ENCODE assay signal across 19 cellular contexts in the genomic region with DNA sequence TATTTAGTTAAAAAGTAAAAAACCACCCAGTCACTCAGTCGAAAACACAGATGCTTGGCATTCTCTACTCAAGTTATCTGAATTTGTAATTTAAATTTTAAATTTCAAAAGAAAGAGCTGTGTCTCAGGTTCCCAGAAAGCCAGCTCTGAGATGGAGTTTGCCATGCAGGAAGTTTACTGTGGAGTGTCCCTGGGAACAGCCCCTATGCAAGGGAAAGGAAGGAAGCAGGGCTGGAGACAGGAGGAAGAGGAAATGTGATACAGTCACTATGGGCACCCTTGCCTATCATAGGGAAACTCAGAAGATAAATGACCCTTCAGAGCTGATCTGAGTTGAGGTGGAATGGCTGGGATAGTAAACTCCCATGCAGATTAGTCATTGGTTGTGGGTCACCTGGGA.
"Had no signal": no experiment of that assay in that cellular context is flagged by ENCODE, and none has a peak within 500 bp of the region (broad histone marks: within the 10 kb centered on the region; RNA-seq: fewer than 3 reads in every experiment).

No MANE protein-coding gene starts in this region.

- H3K4me1 Mint-ChIP-seq: activated CD4-positive, alpha-beta T cell treated with anti-CD3 and anti-CD28 coated beads, Interleukin-2, amount 10 ng/mL, durations not matched to agents 24 days and 14 days; activated naive CD8-positive, alpha-beta T cell treated with anti-CD3 and anti-CD28 coated beads, Interleukin-2, amount 10 ng/mL, durations not matched to agents 7 days and 5 days; stimulated activated naive B cell treated with anti-CD40 and anti-IgM and Interleukin-4, amounts not matched to agents 10 μg/mL and 1 μg/mL and 100 μg/mL, for 72 hours had no signal

- H3K27me3 ChIP-seq: colonic mucosa, foreskin keratinocyte, left lung, thyroid gland, vagina had no signal

- H3K9me3 ChIP-seq: colonic mucosa, left lung, thyroid gland, vagina had no signal

- H3K27ac Mint-ChIP-seq: activated CD4-positive, alpha-beta T cell treated with anti-CD3 and anti-CD28 coated beads, Interleukin-2, amount 10 ng/mL, durations not matched to agents 24 days and 14 days; activated CD8-positive, alpha-beta T cell treated with anti-CD3 and anti-CD28 coated beads, Interleukin-2, amount 10 ng/mL, durations not matched to agents 7 days and 5 days; activated naive CD8-positive, alpha-beta T cell treated with anti-CD3 and anti-CD28 coated beads, Interleukin-2, amount 10 ng/mL, durations not matched to agents 7 days and 5 days; brain; nephron progenitor cell; stimulated activated naive B cell treated with anti-CD40 and anti-IgM and Interleukin-4, amounts not matched to agents 10 μg/mL and 1 μg/mL and 100 μg/mL, for 72 hours; T-helper 1 cell treated with Interleukin-12 subunit alpha and Interleukin-12 subunit beta and Interleukin-4 antibody, amounts not matched to agents 30 μg/mL and 1 μg/mL, for 36 hours had no signal

- H3K36me3 ChIP-seq: colonic mucosa, left lung, thyroid gland, vagina had no signal

- H3K4me3 Mint-ChIP-seq: activated CD4-positive, alpha-beta T cell treated with anti-CD3 and anti-CD28 coated beads, Interleukin-2, amount 10 ng/mL, durations not matched to agents 24 days and 14 days; activated CD8-positive, alpha-beta T cell treated with anti-CD3 and anti-CD28 coated beads, Interleukin-2, amount 10 ng/mL, durations not matched to agents 7 days and 5 days; activated naive CD8-positive, alpha-beta T cell treated with anti-CD3 and anti-CD28 coated beads, Interleukin-2, amount 10 ng/mL, durations not matched to agents 7 days and 5 days; brain; nephron progenitor cell; stimulated activated naive B cell treated with anti-CD40 and anti-IgM and Interleukin-4, amounts not matched to agents 10 μg/mL and 1 μg/mL and 100 μg/mL, for 72 hours; T-helper 1 cell treated with Interleukin-12 subunit alpha and Interleukin-12 subunit beta and Interleukin-4 antibody, amounts not matched to agents 30 μg/mL and 1 μg/mL, for 36 hours had no signal

- H3K27ac ChIP-seq: colonic mucosa, foreskin keratinocyte, left lung, thyroid gland, vagina had no signal

- H3K9me3 Mint-ChIP-seq: activated CD4-positive, alpha-beta T cell treated with anti-CD3 and anti-CD28 coated beads, Interleukin-2, amount 10 ng/mL, durations not matched to agents 24 days and 14 days; activated naive CD8-positive, alpha-beta T cell treated with anti-CD3 and anti-CD28 coated beads, Interleukin-2, amount 10 ng/mL, durations not matched to agents 7 days and 5 days; brain; nephron progenitor cell; stimulated activated naive B cell treated with anti-CD40 and anti-IgM and Interleukin-4, amounts not matched to agents 10 μg/mL and 1 μg/mL and 100 μg/mL, for 72 hours; T-helper 1 cell treated with Interleukin-12 subunit alpha and Interleukin-12 subunit beta and Interleukin-4 antibody, amounts not matched to agents 30 μg/mL and 1 μg/mL, for 36 hours had no signal

- H3K4me3 ChIP-seq: colonic mucosa, left lung, thyroid gland, vagina had no signal

- H3K27me3 Mint-ChIP-seq: brain; stimulated activated naive B cell treated with anti-CD40 and anti-IgM and Interleukin-4, amounts not matched to agents 10 μg/mL and 1 μg/mL and 100 μg/mL, for 72 hours had no signal

- H3K4me1 ChIP-seq: colonic mucosa, thyroid gland, vagina had no signal

- H3K36me3 Mint-ChIP-seq: activated naive CD8-positive, alpha-beta T cell treated with anti-CD3 and anti-CD28 coated beads, Interleukin-2, amount 10 ng/mL, durations not matched to agents 7 days and 5 days; brain; stimulated activated naive B cell treated with anti-CD40 and anti-IgM and Interleukin-4, amounts not matched to agents 10 μg/mL and 1 μg/mL and 100 μg/mL, for 72 hours had no signal

- DNase-seq: activated CD4-positive, alpha-beta T cell treated with anti-CD3 and anti-CD28 coated beads, Interleukin-2, amount 10 ng/mL, durations not matched to agents 24 days and 14 days; activated CD8-positive, alpha-beta memory T cell treated with anti-CD3 and anti-CD28 coated beads, Interleukin-2, amount 50 U/mL, for 48 hours; activated CD8-positive, alpha-beta T cell treated with anti-CD3 and anti-CD28 coated beads, Interleukin-2, amount 10 ng/mL, durations not matched to agents 7 days and 5 days; activated naive CD4-positive, alpha-beta T cell; activated naive CD8-positive, alpha-beta T cell treated with anti-CD3 and anti-CD28 coated beads, Interleukin-2, amount 10 ng/mL, durations not matched to agents 7 days and 5 days; central memory CD4-positive, alpha-beta T cell; colonic mucosa; foreskin keratinocyte; glutamatergic neuron; islet precursor cell; left lung; nephron progenitor cell; stimulated activated CD4-positive, alpha-beta T cell treated with anti-CD3 and anti-CD28 coated beads, Interleukin-15, amount 100 ng/mL, for 24 hours; stimulated activated CD4-positive, alpha-beta T cell treated with anti-CD3 and anti-CD28 coated beads, Interleukin-4, amount 100 ng/mL, for 1 hour; stimulated activated naive B cell treated with anti-CD40 and anti-IgM and Interleukin-4, amounts not matched to agents 10 μg/mL and 1 μg/mL and 100 μg/mL, for 72 hours; thyroid gland had no signal
